Comparison of ENCODE assay signal across 13 cellular contexts in genomic region chr1:76267631-76268030, GRCh38.
DNase-seq lines count a peak whose midpoint lies in the region; ATAC-seq and TF ChIP-seq lines count a peak whose summit lies in the region.
"Had no signal": no experiment of that assay in that cellular context is flagged by ENCODE, and none has a peak within 500 bp of the region (broad histone marks: within the 10 kb centered on the region; RNA-seq: fewer than 3 reads in every experiment).

No MANE protein-coding gene starts in this region.

- H3K4me3 Mint-ChIP-seq in natural killer cell (no peak overlapping the region), T-cell (peak overlapping the region in 2 of 3 donors; percentile 6 to 68)
- H3K4me3 Mint-ChIP-seq in natural killer cell treated with Interleukin-12 subunit alpha and Interleukin-12 subunit beta and Interleukin-15 and Interleukin-18, amount 100 ng/mL, for 72 hours, result no peak overlapping the region

- no peaks in the 10 kb centered on the region for H3K27me3 Mint-ChIP-seq in natural killer cell (ENCODE audit: low read depth in 2 of 2)
- H3K27me3 Mint-ChIP-seq in natural killer cell treated with Interleukin-12 subunit alpha and Interleukin-12 subunit beta and Interleukin-15 and Interleukin-18, amount 100 ng/mL, for 72 hours, result peaks cover 0 to 16% of the 10 kb centered on the region in 2 donors
- H3K27me3 Mint-ChIP-seq in T-cell, result no peaks in the 10 kb centered on the region

- POLR2A ChIA-PET in T-cell (lab: Charles Lee), result interaction anchor here in 1 of 2 donors (0.6 to 1.2 kb wide), 2 partner anchors 17 to 25 kb away, joined by 3 read pairs; no protein-coding TSS in a partner anchor

- H3K4me1 Mint-ChIP-seq in natural killer cell (peaks cover 0 to 20% of the 10 kb centered on the region in 2 donors), T-cell (peaks cover 55 to 64% (median 58%) of the 10 kb centered on the region in 3 donors)
- H3K4me1 Mint-ChIP-seq in natural killer cell treated with Interleukin-12 subunit alpha and Interleukin-12 subunit beta and Interleukin-15 and Interleukin-18, amount 100 ng/mL, for 72 hours (ENCODE audit: low read depth in 2 of 2), result peaks cover 8 to 26% of the 10 kb centered on the region in 2 donors

- CTCF ChIA-PET in T-cell (lab: Charles Lee), result no interaction called here

- H3K9me3 Mint-ChIP-seq in natural killer cell (no peaks in the 10 kb centered on the region), T-cell (no peaks in the 10 kb centered on the region)
- no peaks in the 10 kb centered on the region for H3K9me3 Mint-ChIP-seq in natural killer cell treated with Interleukin-12 subunit alpha and Interleukin-12 subunit beta and Interleukin-15 and Interleukin-18, amount 100 ng/mL, for 72 hours

- intact Hi-C loops in natural killer cell (cut with micrococcal nuclease) (no loop called here), left colon (cut with DNase I, micrococcal nuclease) (no loop called here)

- H3K27ac Mint-ChIP-seq in natural killer cell, result no peak overlapping the region
- no peak overlapping the region for H3K27ac Mint-ChIP-seq in natural killer cell treated with Interleukin-12 subunit alpha and Interleukin-12 subunit beta and Interleukin-15 and Interleukin-18, amount 100 ng/mL, for 72 hours
- peak overlapping the region; percentile 70 to 75 for H3K27ac Mint-ChIP-seq in T-cell

- TF ChIP-seq CTCF in natural killer cell (IDR thresholded peaks at IDR 0.05), result no peak

- peak in 2 of 3 donors; percentile 41 to 44 for ATAC-seq in natural killer cell
- ATAC-seq in natural killer cell treated with Interleukin-12 subunit alpha and Interleukin-12 subunit beta and Interleukin-15 and Interleukin-18, amount 100 ng/mL, for 72 hours, result no peak
- ATAC-seq in T-cell (replicated peaks in 1 of 4), result peak; percentile 91 to 98 (median 94)
- ATAC-seq in HG02588 (IDR thresholded peaks at IDR 0.05; ENCODE audit: unreplicated experiment), result no peak
- ATAC-seq in left colon, result no peak

- H3K36me3 Mint-ChIP-seq in natural killer cell (no peaks in the 10 kb centered on the region), T-cell (no peaks in the 10 kb centered on the region)
- H3K36me3 Mint-ChIP-seq in natural killer cell treated with Interleukin-12 subunit alpha and Interleukin-12 subunit beta and Interleukin-15 and Interleukin-18, amount 100 ng/mL, for 72 hours, result no peaks in the 10 kb centered on the region

- no peak for DNase-seq in natural killer cell
- DNase-seq in natural killer cell treated with Interleukin-12 subunit alpha and Interleukin-12 subunit beta and Interleukin-15 and Interleukin-18, amount 100 ng/mL, for 72 hours (ENCODE audit: low spot score), result no peak
- no peak for DNase-seq in T-cell
- peak; percentile 74 for DNase-seq in foreskin melanocyte
- no peak for DNase-seq in left colon
- DNase-seq in DMS114 treated with DMSO at 0.1 percent for 48 hours (lab: John Stamatoyannopoulos, UW; ENCODE audit: unreplicated experiment), result no peak
- DNase-seq in stimulated activated CD4-positive, alpha-beta T cell treated with anti-CD3 and anti-CD28 coated beads, Interleukin-2, amount 100 ng/mL, for 48 hours, result no peak
- DNase-seq: cerebellar nuclear complex, NCI-H1092, SHP77 treated with DMSO at 0.1 percent for 48 hours, spleen, T1000 had no signal

Comparison
In these comparisons a context has a peak if more than half of its experiments do, and no peak if none do; other contexts are left out.
1. ATAC-seq: peak in natural killer cell (2 of 3) and T-cell (4 of 4); none in natural killer cell treated with Interleukin-12 subunit alpha and Interleukin-12 subunit beta and Interleukin-15 and Interleukin-18, amount 100 ng/mL, for 72 hours (0 of 2), HG02588 (single experiment) and left colon (single experiment).
2. H3K27ac Mint-ChIP-seq: peak in T-cell (2 of 2); none in natural killer cell (0 of 2) and natural killer cell treated with Interleukin-12 subunit alpha and Interleukin-12 subunit beta and Interleukin-15 and Interleukin-18, amount 100 ng/mL, for 72 hours (0 of 2).
3. H3K4me3 Mint-ChIP-seq: peak in T-cell (2 of 3); none in natural killer cell (single experiment) and natural killer cell treated with Interleukin-12 subunit alpha and Interleukin-12 subunit beta and Interleukin-15 and Interleukin-18, amount 100 ng/mL, for 72 hours (single experiment).